35 cellular contexts compared by ENCODE assay signal in genomic region chr6:97469451-97469850, GRCh38.
"Had no signal": no experiment of that assay in that cellular context is flagged by ENCODE, and none has a peak within 500 bp of the region (broad histone marks: within the 10 kb centered on the region; RNA-seq: fewer than 3 reads in every experiment).

No MANE protein-coding gene starts in this region.

- H3K36me3 ChIP-seq: MG63 had no signal

- H3K9me3 ChIP-seq: MG63 had no signal

- DNase-seq: Karpas-422, Kasumi-1, MG63, MM.1S, MV-4-11, NCI-H1048, NCI-H1092, NCI-H1092 treated with DMSO at 0.1 percent for 48 hours, NCI-H1105, NCI-H1105 treated with DMSO at 0.1 percent for 48 hours, NCI-H1417, NCI-H1417 treated with DMSO at 0.1 percent for 48 hours, NCI-H1436, NCI-H1436 treated with DMSO at 0.1 percent for 48 hours, NCI-H146, NCI-H1694, NCI-H1694 treated with DMSO at 0.1 percent for 48 hours, NCI-H187, NCI-H187 treated with DMSO at 0.1 percent for 48 hours, NCI-H1930, NCI-H2029, NCI-H2029 treated with DMSO at 0.1 percent for 48 hours, NCI-H2081, NCI-H2081 treated with DMSO at 0.1 percent for 48 hours, NCI-H2107, NCI-H2171, NCI-H2171 treated with DMSO at 0.1 percent for 48 hours, NCI-H226, NCI-H345, NCI-H446, NCI-H446 treated with DMSO at 0.1 percent for 48 hours, NCI-H510A, NCI-H510A treated with DMSO at 0.1 percent for 48 hours, NCI-H524, NCI-H524 treated with DMSO at 0.1 percent for 48 hours had no signal

- H3K27me3 ChIP-seq: MG63 had no signal

- H3K4me3 ChIP-seq: MG63 had no signal
